27 cellular contexts compared by ENCODE assay signal in genomic region chr15:88938802-88939485, GRCh38. TPM values are rescaled to one million over a fixed set of nuclear protein-coding genes. Genes with fewer than 3 reads are reported as not detected.
DNase-seq lines count a peak whose midpoint lies in the region; ATAC-seq and TF ChIP-seq lines count a peak whose summit lies in the region.
"Had no signal": no experiment of that assay in that cellular context is flagged by ENCODE, and none has a peak within 500 bp of the region (broad histone marks: within the 10 kb centered on the region; RNA-seq: fewer than 3 reads in every experiment).

No MANE protein-coding gene starts in this region.

- intact Hi-C loops in left cardiac atrium (cut with DNase I): no loop called here

- H3K4me3 Mint-ChIP-seq in HFFc6: no peak overlapping the region
- no peak overlapping the region for H3K4me3 Mint-ChIP-seq in T-helper 17 cell
- no peak overlapping the region for H3K4me3 Mint-ChIP-seq in stimulated activated effector memory CD8-positive, alpha-beta T cell treated with anti-CD3 and anti-CD28 coated beads, Interleukin-12 subunit alpha, Interleukin-12 subunit beta, amount 100 ng/mL, for 72 hours
- H3K4me3 Mint-ChIP-seq: activated CD8-positive, alpha-beta T cell treated with anti-CD3 and anti-CD28 coated beads for 36 hours; activated naive CD4-positive, alpha-beta T cell treated with anti-CD3 and anti-CD28 coated beads for 36 hours; activated T-helper 1 cell treated with anti-CD3 and anti-CD28 coated beads, Interleukin-12 subunit alpha, Interleukin-12 subunit beta, Interleukin-2, Interleukin-4 antibody, amounts not matched to agents 30 ng/mL and 10 ng/mL and 1 ng/mL, durations not matched to agents 14 hours and 24 hours and 36 hours; naive thymus-derived CD8-positive, alpha-beta T cell; type B pancreatic cell had no signal

- no peak for TF ChIP-seq POLR2A in suprapubic skin (IDR thresholded peaks at IDR 0.05)

- TF ChIP-seq CTCF in HFFc6 (IDR thresholded peaks at IDR 0.05) (no peak), fibroblast of pulmonary artery (IDR thresholded peaks at IDR 0.05; ENCODE audit: low read length, missing control alignments) (no peak), suprapubic skin (IDR thresholded peaks at IDR 0.05) (no peak)

- H3K4me1 Mint-ChIP-seq in HFFc6 (ENCODE audit: low read depth): peaks cover 21% of the 10 kb centered on the region
- peaks cover 5% of the 10 kb centered on the region for H3K4me1 Mint-ChIP-seq in T-helper 17 cell
- H3K4me1 Mint-ChIP-seq in stimulated activated effector memory CD8-positive, alpha-beta T cell treated with anti-CD3 and anti-CD28 coated beads, Interleukin-12 subunit alpha, Interleukin-12 subunit beta, amount 100 ng/mL, for 72 hours: no peaks in the 10 kb centered on the region

- no peaks in the 10 kb centered on the region for H3K27me3 ChIP-seq in suprapubic skin
- H3K27me3 ChIP-seq: breast epithelium, Peyer's patch had no signal

- H3K4me1 ChIP-seq in suprapubic skin: no peaks in the 10 kb centered on the region
- H3K4me1 ChIP-seq: breast epithelium, Peyer's patch had no signal

- no peak overlapping the region for H3K4me3 ChIP-seq in fibroblast of pulmonary artery (replicated peaks; ENCODE audit: low read depth, low read length)
- H3K4me3 ChIP-seq in suprapubic skin: no peak overlapping the region
- H3K4me3 ChIP-seq: breast epithelium, Peyer's patch had no signal

- H3K9me3 Mint-ChIP-seq in HFFc6: peaks cover 3% of the 10 kb centered on the region; the same call in 1 of the 2 replicates
- no peaks in the 10 kb centered on the region for H3K9me3 Mint-ChIP-seq in stimulated activated effector memory CD8-positive, alpha-beta T cell treated with anti-CD3 and anti-CD28 coated beads, Interleukin-12 subunit alpha, Interleukin-12 subunit beta, amount 100 ng/mL, for 72 hours
- H3K9me3 Mint-ChIP-seq: activated CD8-positive, alpha-beta T cell treated with anti-CD3 and anti-CD28 coated beads for 36 hours; activated naive CD4-positive, alpha-beta T cell treated with anti-CD3 and anti-CD28 coated beads for 36 hours; activated T-helper 1 cell treated with anti-CD3 and anti-CD28 coated beads, Interleukin-12 subunit alpha, Interleukin-12 subunit beta, Interleukin-2, Interleukin-4 antibody, amounts not matched to agents 30 ng/mL and 10 ng/mL and 1 ng/mL, durations not matched to agents 14 hours and 24 hours and 36 hours had no signal

- WGBS in suprapubic skin: 88% methylated on average over 15 of the region's 15 CpGs

- TF ChIP-seq EP300 in suprapubic skin (IDR thresholded peaks at IDR 0.05): no peak

- H3K27me3 Mint-ChIP-seq in HFFc6 (ENCODE audit: insufficient read depth): no peaks in the 10 kb centered on the region
- H3K27me3 Mint-ChIP-seq in T-helper 17 cell: peaks cover 19% of the 10 kb centered on the region
- H3K27me3 Mint-ChIP-seq: activated CD8-positive, alpha-beta T cell treated with anti-CD3 and anti-CD28 coated beads for 36 hours; type B pancreatic cell had no signal

- peak overlapping the region; percentile 36 for H3K27ac Mint-ChIP-seq in HFFc6
- H3K27ac Mint-ChIP-seq in T-helper 17 cell: peak overlapping the region; percentile 79
- H3K27ac Mint-ChIP-seq in stimulated activated effector memory CD8-positive, alpha-beta T cell treated with anti-CD3 and anti-CD28 coated beads, Interleukin-12 subunit alpha, Interleukin-12 subunit beta, amount 100 ng/mL, for 72 hours: peak overlapping the region; percentile 32
- H3K27ac Mint-ChIP-seq: activated CD8-positive, alpha-beta T cell treated with anti-CD3 and anti-CD28 coated beads for 36 hours; activated naive CD4-positive, alpha-beta T cell treated with anti-CD3 and anti-CD28 coated beads for 36 hours; activated T-helper 1 cell treated with anti-CD3 and anti-CD28 coated beads, Interleukin-12 subunit alpha, Interleukin-12 subunit beta, Interleukin-2, Interleukin-4 antibody, amounts not matched to agents 30 ng/mL and 10 ng/mL and 1 ng/mL, durations not matched to agents 14 hours and 24 hours and 36 hours; naive thymus-derived CD8-positive, alpha-beta T cell; type B pancreatic cell had no signal

- H3K36me3 Mint-ChIP-seq in HFFc6 (ENCODE audit: low read depth) (no peaks in the 10 kb centered on the region; the same call in 1 of the 2 replicates), T-helper 17 cell (ENCODE audit: low read depth) (peaks cover 2% of the 10 kb centered on the region)
- no peaks in the 10 kb centered on the region for H3K36me3 Mint-ChIP-seq in stimulated activated effector memory CD8-positive, alpha-beta T cell treated with anti-CD3 and anti-CD28 coated beads, Interleukin-12 subunit alpha, Interleukin-12 subunit beta, amount 100 ng/mL, for 72 hours
- H3K36me3 Mint-ChIP-seq: type B pancreatic cell had no signal

- DNase-seq in HFFc6 (no peak), T-helper 17 cell (no peak), fibroblast of pulmonary artery (ENCODE audit: low read depth) (peak; percentile 77), suprapubic skin (ENCODE audit: low spot score in 2 of 2) (no peak), left cardiac atrium (no peak), NOMO-1 treated with DMSO at 0.1 percent for 48 hours (lab: John Stamatoyannopoulos, UW; ENCODE audit: unreplicated experiment) (no peak)
- DNase-seq in stimulated activated effector memory CD8-positive, alpha-beta T cell treated with anti-CD3 and anti-CD28 coated beads, Interleukin-12 subunit alpha, Interleukin-12 subunit beta, amount 100 ng/mL, for 72 hours (ENCODE audit: low spot score in 2 of 2): no peak
- DNase-seq: activated CD4-positive, alpha-beta T cell treated with anti-CD3 and anti-CD28 coated beads for 1 hour; activated CD8-positive, alpha-beta memory T cell treated with anti-CD3 and anti-CD28 coated beads, Interleukin-2, amount 50 U/mL, for 48 hours; activated CD8-positive, alpha-beta T cell treated with anti-CD3 and anti-CD28 coated beads for 36 hours; activated naive CD4-positive, alpha-beta T cell treated with anti-CD3 and anti-CD28 coated beads for 36 hours; amygdala; C1 segment of cervical spinal cord; COR-L47; effector CD4-positive, alpha-beta T cell; glutamatergic neuron; MM.1S; naive thymus-derived CD8-positive, alpha-beta T cell; NCI-H2081 treated with DMSO at 0.1 percent for 48 hours; NCI-H446; NCI-H748 treated with DMSO at 0.1 percent for 48 hours; Peyer's patch; SHP77; stimulated activated CD4-positive, alpha-beta T cell treated with anti-CD3 and anti-CD28 coated beads, Interleukin-4, amount 100 ng/mL, for 1 hour had no signal

- ATAC-seq in T-helper 17 cell: no peak
- ATAC-seq in stimulated activated effector memory CD8-positive, alpha-beta T cell treated with anti-CD3 and anti-CD28 coated beads, Interleukin-12 subunit alpha, Interleukin-12 subunit beta, amount 100 ng/mL, for 72 hours: no peak
- ATAC-seq in left cardiac atrium: no peak
- ATAC-seq: activated CD8-positive, alpha-beta T cell treated with anti-CD3 and anti-CD28 coated beads for 36 hours; naive thymus-derived CD8-positive, alpha-beta T cell had no signal

- H3K27ac ChIP-seq in suprapubic skin: no peak overlapping the region
- H3K27ac ChIP-seq: breast epithelium, Peyer's patch had no signal

- no peaks in the 10 kb centered on the region for H3K36me3 ChIP-seq in suprapubic skin
- H3K36me3 ChIP-seq: breast epithelium, Peyer's patch had no signal

- H3K9me3 ChIP-seq in T-helper 17 cell (ENCODE audit: control insufficient read depth, low read length, poor library complexity, severe bottlenecking) (no peaks in the 10 kb centered on the region), suprapubic skin (no peaks in the 10 kb centered on the region)
- H3K9me3 ChIP-seq: breast epithelium had no signal

RNA-seq across cellular contexts. Expression of gene MFGE8, which starts 25.8 kb away (rescaled TPM):
- 100 to 1,000 TPM; 769 to 963 (median 885) TPM for total RNA-seq in HFFc6 (2021; fragmentation: NEBNext Ultra II Directional; extraction: Animal tissue kit (Norgen Biotek cat#: 25700))
- total RNA-seq in T-helper 17 cell (10 to 100 TPM; 69.1 to 77.8 TPM), suprapubic skin (100 to 1,000 TPM; 154 to 211 (median 171) TPM), left cardiac atrium (100 to 1,000 TPM; 250 to 412 TPM)

RNA-seq across cellular contexts. Expression of gene HAPLN3, which starts 43.6 kb away (rescaled TPM):
- total RNA-seq in HFFc6 (2021; fragmentation: NEBNext Ultra II Directional; extraction: Animal tissue kit (Norgen Biotek cat#: 25700)): 10 to 100 TPM in 5 of 6 experiments, 1 to 10 TPM in 1; 7.8 to 17.1 (median 16.5) TPM
- total RNA-seq in T-helper 17 cell (100 to 1,000 TPM; 103 to 105 TPM), suprapubic skin (10 to 100 TPM in 1 of 4 donors, 1 to 10 TPM in 3; 4.8 to 14.6 (median 8.9) TPM), left cardiac atrium (1 to 10 TPM; 3.3 to 7.2 TPM)

Comparison
In these comparisons a context has a peak if more than half of its experiments do, and no peak if none do; other contexts are left out.
1. RNA of gene HAPLN3, which starts 43.6 kb away (total RNA-seq): 103 to 105 TPM in T-helper 17 cell; 7.8 to 17.1 TPM in HFFc6, 4.8 to 14.6 TPM in suprapubic skin and 3.3 to 7.2 TPM in left cardiac atrium; every median in the first group is over 4 times any median in the second.
2. Peak in every context shown above with its lines, with median percentiles within 50 percentile points of each other: H3K27ac Mint-ChIP-seq.